In the genomic region with DNA sequence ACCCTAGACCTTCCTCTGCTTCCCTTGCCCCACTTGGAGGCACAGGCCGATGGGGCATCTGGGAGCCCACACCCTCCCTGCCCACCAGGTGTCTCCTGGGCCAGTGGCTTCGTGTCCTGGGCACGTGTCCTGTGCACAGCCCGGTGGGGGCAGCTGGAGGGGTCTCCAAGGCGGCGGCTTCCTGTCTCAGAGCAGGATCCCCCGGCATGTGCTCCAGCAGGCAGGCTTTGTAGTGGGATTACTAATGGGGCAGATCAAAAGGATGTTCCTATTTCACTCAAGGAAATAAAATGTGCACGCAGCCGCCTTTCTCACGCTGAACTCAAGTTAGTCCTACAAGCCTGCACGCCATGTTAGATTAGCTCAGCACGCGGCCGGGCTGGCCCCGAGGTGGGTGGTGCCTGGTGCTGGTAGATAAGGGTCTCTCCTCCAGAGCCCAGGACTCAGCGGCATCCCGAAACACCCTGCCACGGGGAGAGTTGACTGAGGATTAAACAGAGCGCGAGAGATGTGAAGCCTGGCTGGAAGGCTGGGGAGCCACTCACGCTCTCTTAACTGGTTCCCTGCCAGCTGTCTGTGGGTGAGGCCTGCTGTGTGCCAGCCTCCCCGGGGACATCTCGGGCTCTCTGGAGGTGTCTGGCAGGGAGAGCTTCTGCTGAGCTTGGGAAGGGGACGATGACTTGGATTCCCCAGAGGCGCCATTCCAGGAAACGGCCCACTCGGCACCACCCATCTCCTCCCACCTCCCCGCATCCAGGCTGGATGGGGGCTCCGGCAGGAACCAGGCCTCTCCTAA, we compare ENCODE assay signal across 10 cellular contexts.
DNase-seq lines count a peak whose midpoint lies in the region; ATAC-seq and FAIRE-seq lines count a peak whose summit lies in the region.
"Had no signal": no experiment of that assay in that cellular context is flagged by ENCODE, and none has a peak within 500 bp of the region (broad histone marks: within the 10 kb centered on the region; RNA-seq: fewer than 3 reads in every experiment).

No MANE protein-coding gene starts in this region.

- peak; percentile 30 for DNase-seq in DMS153 (lab: John Stamatoyannopoulos, UW)
- peak; percentile 91 for DNase-seq in NCI-H524 treated with DMSO at 0.1 percent for 48 hours (lab: John Stamatoyannopoulos, UW)
- DNase-seq in fibroblast of peridontal ligament (ENCODE audit: extremely low read depth): peak; percentile 40
- peak in 9 of 10 donors; percentile 34 to 95 (median 73) for DNase-seq in posterior cingulate gyrus
- no peak for DNase-seq in COLO668 (lab: John Stamatoyannopoulos, UW; ENCODE audit: unreplicated experiment)
- DNase-seq in EL: no peak
- no peak for DNase-seq in GM19239 (ENCODE audit: insufficient read length, low spot score)
- DNase-seq: amniotic stem cell; stimulated activated naive CD8-positive, alpha-beta T cell treated with anti-CD3 and anti-CD28 coated beads, Interleukin-15, amount 100 ng/mL, for 72 hours had no signal

- no peak for FAIRE-seq in GM19239 (lab: Jason Lieb, UNC)

- no peak for ATAC-seq in GM19463 (IDR thresholded peaks at IDR 0.05; ENCODE audit: unreplicated experiment)
- ATAC-seq: stimulated activated naive CD8-positive, alpha-beta T cell treated with anti-CD3 and anti-CD28 coated beads, Interleukin-15, amount 100 ng/mL, for 72 hours had no signal

- intact Hi-C loops in posterior cingulate gyrus (cut with DNase I): no loop called here

Comparison
In these comparisons a context has a peak if more than half of its experiments do, and no peak if none do; other contexts are left out.
1. DNase-seq: peak in DMS153 (single experiment), NCI-H524 treated with DMSO at 0.1 percent for 48 hours (single experiment), fibroblast of peridontal ligament (single experiment) and posterior cingulate gyrus (9 of 10); none in COLO668 (single experiment), EL (single experiment) and GM19239 (single experiment).